In the genomic region with DNA sequence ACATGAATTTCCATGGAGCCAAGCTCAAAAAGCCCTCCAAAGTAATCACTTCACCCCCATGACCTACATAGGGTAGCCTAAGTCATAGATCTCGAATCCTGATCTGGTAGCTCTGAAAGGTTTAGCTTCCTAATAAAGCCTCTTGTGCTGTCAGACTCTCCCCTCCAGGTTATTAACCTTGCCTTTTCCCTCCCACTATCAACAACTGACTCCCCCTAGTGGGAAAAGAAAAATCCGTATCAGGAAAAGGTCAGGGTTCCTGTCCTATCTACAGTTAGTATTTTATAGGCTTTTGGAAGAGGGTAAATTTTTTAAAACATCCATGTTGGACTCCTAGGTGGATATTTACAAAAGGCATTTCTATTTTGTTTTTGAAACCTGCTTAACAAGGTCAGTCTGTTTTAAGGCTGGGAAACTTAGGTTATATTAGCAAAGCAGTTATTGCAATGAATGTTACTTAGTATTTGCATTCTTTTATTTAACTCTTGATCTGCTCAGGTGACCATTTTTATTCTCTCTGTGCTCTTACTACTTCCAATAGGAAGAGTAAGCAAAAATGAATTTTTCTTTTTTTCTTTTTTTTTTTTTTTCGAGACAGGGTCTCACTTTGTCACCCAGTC, we compare ENCODE assay signal across 7 cellular contexts. TPM values are rescaled to one million over a fixed set of nuclear protein-coding genes. Genes with fewer than 3 reads are reported as not detected.
DNase-seq lines count a peak whose midpoint lies in the region; ATAC-seq, FAIRE-seq and TF ChIP-seq lines count a peak whose summit lies in the region.

No MANE protein-coding gene starts in this region.

- intact Hi-C loops in endothelial cell of umbilical vein (cut with micrococcal nuclease): no loop called here
- intact Hi-C loops in naive thymus-derived CD4-positive, alpha-beta T cell (cut with micrococcal nuclease): loop anchor here in 1 of 2 donors (1.0 to 2.0 kb wide), 2 partner anchors 54 to 264 kb away; no protein-coding TSS in a partner anchor

- H3K4me1 ChIP-seq in MM.1S (ENCODE audit: low read length): no peaks in the 10 kb centered on the region
- H3K4me1 ChIP-seq in endothelial cell of umbilical vein (ENCODE audit: control insufficient read depth, extremely low read depth, insufficient read depth, low read length): peaks cover 3% of the 10 kb centered on the region
- H3K4me1 ChIP-seq in naive thymus-derived CD4-positive, alpha-beta T cell (ENCODE audit: control insufficient read depth in 2 of 2, insufficient read depth in 2 of 2, low read length in 2 of 2): peaks cover 46 to 62% of the 10 kb centered on the region in 2 donors

- H4K20me1 ChIP-seq in MM.1S (ENCODE audit: insufficient read depth, low read length) (peaks cover 57% of the 10 kb centered on the region), endothelial cell of umbilical vein (replicated peaks; ENCODE audit: control insufficient read depth, extremely low read depth, insufficient read depth, low read length) (peaks cover 26% of the 10 kb centered on the region)

- H3K9me2 ChIP-seq in MM.1S (replicated peaks; ENCODE audit: insufficient read depth, low read length): no peaks in the 10 kb centered on the region

- peak; percentile 78 for FAIRE-seq in endothelial cell of umbilical vein (lab: Jason Lieb, UNC)

- ATAC-seq in naive thymus-derived CD4-positive, alpha-beta T cell: peak; percentile 68
- ATAC-seq in GM19023 (IDR thresholded peaks at IDR 0.05; ENCODE audit: unreplicated experiment) (no peak), HG03108 (IDR thresholded peaks at IDR 0.05; ENCODE audit: unreplicated experiment) (no peak)

- H3K79me2 ChIP-seq in MM.1S (ENCODE audit: low read length) (peaks cover 97% of the 10 kb centered on the region), endothelial cell of umbilical vein (ENCODE audit: control insufficient read depth, insufficient read depth, low read length) (peaks cover 98% of the 10 kb centered on the region)

- BruUV-seq in endothelial cell of umbilical vein (replicated peaks; lab: Mats Ljungman, UMichigan): no TSS peak

- peak overlapping the region in 9 of 10 donors; percentile 39 to 96 (median 61) for H3K4me3 Mint-ChIP-seq in naive thymus-derived CD4-positive, alpha-beta T cell

- TF ChIP-seq CTCF in MM.1S (IDR thresholded peaks at IDR 0.05; ENCODE audit: low read length): peak; percentile 37
- peak; percentile 48 to 56 for TF ChIP-seq CTCF in endothelial cell of umbilical vein (IDR thresholded peaks at IDR 0.05; ENCODE audit: extremely low read depth in 1 of 2, insufficient read depth in 1 of 2, low read depth in 1 of 2, low read length in 2 of 2)

- no peak for TF ChIP-seq POLR2A in endothelial cell of umbilical vein (IDR thresholded peaks at IDR 0.05; ENCODE audit: low read depth, low read length)

- peak; percentile 67 for DNase-seq in EL
- DNase-seq in MM.1S: no peak
- peak; percentile 41 to 58 for DNase-seq in SHP77 (lab: John Stamatoyannopoulos, UW)
- peak; percentile 67 for DNase-seq in endothelial cell of umbilical vein (ENCODE audit: low read depth, low spot score)
- DNase-seq in naive thymus-derived CD4-positive, alpha-beta T cell: peak in 7 of 9 donors; percentile 15 to 48 (median 35)

- H2AFZ ChIP-seq in MM.1S (ENCODE audit: low read length) (no peak overlapping the region), endothelial cell of umbilical vein (ENCODE audit: low read depth, low read length) (no peak overlapping the region)

- H3K36me3 Mint-ChIP-seq in naive thymus-derived CD4-positive, alpha-beta T cell: peaks cover 0 to 19% (median 3%) of the 10 kb centered on the region in 5 donors

- POLR2A ChIA-PET in endothelial cell of umbilical vein (lab: Charles Lee): no interaction called here
- POLR2A ChIA-PET in naive thymus-derived CD4-positive, alpha-beta T cell (lab: Charles Lee): interaction anchor here (0.8 to 1.7 kb wide), 5 partner anchors 13 to 276 kb away, joined by 3 to 4 read pairs (median 3); no protein-coding TSS in a partner anchor

- no peaks in the 10 kb centered on the region for H3K27me3 Mint-ChIP-seq in naive thymus-derived CD4-positive, alpha-beta T cell

- H3K27ac ChIP-seq in MM.1S (ENCODE audit: low read length) (no peak overlapping the region), endothelial cell of umbilical vein (ENCODE audit: insufficient read depth, low read depth, low read length) (no peak overlapping the region)
- peak overlapping the region; percentile 54 for H3K27ac ChIP-seq in naive thymus-derived CD4-positive, alpha-beta T cell (ENCODE audit: low read depth, low read length)

- H3K9me3 ChIP-seq in MM.1S (replicated peaks; ENCODE audit: insufficient read depth, low read length): no peaks in the 10 kb centered on the region
- H3K9me3 ChIP-seq in endothelial cell of umbilical vein (replicated peaks; ENCODE audit: control insufficient read depth, insufficient read depth, low read length): no peaks in the 10 kb centered on the region
- H3K9me3 ChIP-seq in naive thymus-derived CD4-positive, alpha-beta T cell (ENCODE audit: control insufficient read depth in 2 of 3, low read length in 3 of 3): no peaks in the 10 kb centered on the region

- H3K36me3 ChIP-seq in MM.1S (replicated peaks; ENCODE audit: insufficient read depth, low read length) (no peaks in the 10 kb centered on the region), endothelial cell of umbilical vein (ENCODE audit: control insufficient read depth in 2 of 2, extremely low read depth in 1 of 2, insufficient read depth in 2 of 2, low read length in 2 of 2) (no peaks in the 10 kb centered on the region)
- H3K36me3 ChIP-seq in naive thymus-derived CD4-positive, alpha-beta T cell (ENCODE audit: control insufficient read depth in 2 of 3, insufficient read depth in 3 of 3, low read length in 3 of 3): peaks cover 0 to 5% (median 4%) of the 10 kb centered on the region in 3 experiments

- H3K4me1 Mint-ChIP-seq in naive thymus-derived CD4-positive, alpha-beta T cell: peaks cover 49 to 90% (median 65%) of the 10 kb centered on the region in 7 donors

- no peaks in the 10 kb centered on the region for H3F3A ChIP-seq in MM.1S (ENCODE audit: insufficient read depth, low read length)

- H3K9ac ChIP-seq in MM.1S (ENCODE audit: low read length) (no peak overlapping the region), endothelial cell of umbilical vein (replicated peaks; ENCODE audit: extremely low read depth, insufficient read depth, low read length) (no peak overlapping the region)

- CTCF ChIA-PET in endothelial cell of umbilical vein (lab: Charles Lee): interaction anchor here (0.6 to 2.0 kb wide), 16 partner anchors 10 to 1380 kb away, joined by 3 to 9 read pairs (median 3); no protein-coding TSS in a partner anchor
- CTCF ChIA-PET in naive thymus-derived CD4-positive, alpha-beta T cell (lab: Charles Lee): interaction anchor here (0.7 to 2.5 kb wide), 7 partner anchors 17 to 557 kb away, joined by 3 to 8 read pairs (median 4); no protein-coding TSS in a partner anchor

- H3K4me3 ChIP-seq in MM.1S (ENCODE audit: low read length) (no peak overlapping the region), endothelial cell of umbilical vein (replicated peaks in 1 of 3; ENCODE audit: insufficient read depth in 1 of 3, low read depth in 1 of 3, low read length in 3 of 3) (no peak overlapping the region)
- H3K4me3 ChIP-seq in naive thymus-derived CD4-positive, alpha-beta T cell (ENCODE audit: low read length): no peak overlapping the region

- no peaks in the 10 kb centered on the region for H3K27me3 ChIP-seq in MM.1S (replicated peaks; ENCODE audit: insufficient read depth, low read length)
- no peaks in the 10 kb centered on the region for H3K27me3 ChIP-seq in endothelial cell of umbilical vein (ENCODE audit: control insufficient read depth in 2 of 2, insufficient read depth in 2 of 2, low read length in 2 of 2)
- H3K27me3 ChIP-seq in naive thymus-derived CD4-positive, alpha-beta T cell (ENCODE audit: control insufficient read depth in 2 of 2, insufficient read depth in 2 of 2, low read length in 2 of 2): no peaks in the 10 kb centered on the region

- H3K9me3 Mint-ChIP-seq in naive thymus-derived CD4-positive, alpha-beta T cell: no peaks in the 10 kb centered on the region

- H3K4me2 ChIP-seq in MM.1S (ENCODE audit: low read depth, low read length) (no peak overlapping the region), endothelial cell of umbilical vein (ENCODE audit: insufficient read depth, low read length) (no peak overlapping the region)

- H3K27ac Mint-ChIP-seq in naive thymus-derived CD4-positive, alpha-beta T cell: peak overlapping the region; percentile 7 to 84 (median 67)

- dilution Hi-C loops in endothelial cell of umbilical vein (cut with MboI; ENCODE audit: extremely low pct_ligation_motif_present, low sequenced_read_pairs): no loop called here

- no peaks in the 10 kb centered on the region for H3K9me1 ChIP-seq in endothelial cell of umbilical vein (replicated peaks; ENCODE audit: control insufficient read depth, extremely low read depth, insufficient read depth, low read length)

TF ChIP-seq in endothelial cell of umbilical vein, 7 proteins besides CTCF, POLR2A, EP300 and RAD21 (continues in another document):
- no peak for TF ChIP-seq FOS (IDR thresholded peaks at IDR 0.05; ENCODE audit: borderline replicate concordance, insufficient read depth, low read length)
- TF ChIP-seq EZH2 (IDR thresholded peaks at IDR 0.05; ENCODE audit: borderline replicate concordance, low read depth, low read length, severe bottlenecking): no peak

RNA-seq across cellular contexts. Expression of a gene that starts 8.0 kb away (rescaled TPM):
- total RNA-seq in endothelial cell of umbilical vein: 71.0 and 78.6 TPM in 2 replicates
- polyA plus RNA-seq in endothelial cell of umbilical vein: 18.6 and 23.5 TPM in 2 replicates
- polyA plus RNA-seq in endothelial cell of umbilical vein (2011; cell fraction: cytosol; rRNA removed): 24.3 and 27.6 TPM in 2 replicates
- polyA plus RNA-seq in endothelial cell of umbilical vein (2011; cell fraction: nucleus; rRNA removed): 36.4 and 39.8 TPM in 2 replicates
- polyA plus RNA-seq in endothelial cell of umbilical vein (2012): 42.9 and 57.4 TPM in 2 replicates
- 27.8 and 31.4 TPM in 2 replicates for polyA minus RNA-seq in endothelial cell of umbilical vein
- polyA minus RNA-seq in endothelial cell of umbilical vein (2011; cell fraction: cytosol; rRNA and poly(A)+ RNA removed): 33.1 TPM
- polyA minus RNA-seq in endothelial cell of umbilical vein (2011; cell fraction: nucleus; rRNA and poly(A)+ RNA removed): 22.2 and 27.0 TPM in 2 replicates
- 10 to 100 TPM; 65.8 to 99.7 (median 92.2) TPM for total RNA-seq in naive thymus-derived CD4-positive, alpha-beta T cell
- 10 to 100 TPM; 15.2 to 18.0 TPM for polyA plus RNA-seq in naive thymus-derived CD4-positive, alpha-beta T cell

RNA-seq across cellular contexts. Expression of a gene that starts 59.3 kb away (rescaled TPM):
- total RNA-seq in endothelial cell of umbilical vein: 108 and 132 TPM in 2 replicates
- 154 and 187 TPM in 2 replicates for polyA plus RNA-seq in endothelial cell of umbilical vein
- 55.5 and 101 TPM in 2 replicates for polyA plus RNA-seq in endothelial cell of umbilical vein (2011; cell fraction: cytosol; rRNA removed)
- 267 and 310 TPM in 2 replicates for polyA plus RNA-seq in endothelial cell of umbilical vein (2011; cell fraction: nucleus; rRNA removed)
- 31.9 and 66.1 TPM in 2 replicates for polyA plus RNA-seq in endothelial cell of umbilical vein (2012)
- polyA minus RNA-seq in endothelial cell of umbilical vein: 50.6 and 59.6 TPM in 2 replicates
- polyA minus RNA-seq in endothelial cell of umbilical vein (2011; cell fraction: cytosol; rRNA and poly(A)+ RNA removed): 16.9 TPM
- 50.4 and 76.0 TPM in 2 replicates for polyA minus RNA-seq in endothelial cell of umbilical vein (2011; cell fraction: nucleus; rRNA and poly(A)+ RNA removed)
- total RNA-seq in naive thymus-derived CD4-positive, alpha-beta T cell: 10 to 100 TPM in 3 of 5 experiments, 1 to 10 TPM in 2; 5.9 to 25.6 (median 10.4) TPM
- 1 to 10 TPM in 1 of 2 donors, under 1 TPM in 1; 0.38 to 5.3 TPM for polyA plus RNA-seq in naive thymus-derived CD4-positive, alpha-beta T cell
